10 cellular contexts compared by ENCODE assay signal in the genomic region with DNA sequence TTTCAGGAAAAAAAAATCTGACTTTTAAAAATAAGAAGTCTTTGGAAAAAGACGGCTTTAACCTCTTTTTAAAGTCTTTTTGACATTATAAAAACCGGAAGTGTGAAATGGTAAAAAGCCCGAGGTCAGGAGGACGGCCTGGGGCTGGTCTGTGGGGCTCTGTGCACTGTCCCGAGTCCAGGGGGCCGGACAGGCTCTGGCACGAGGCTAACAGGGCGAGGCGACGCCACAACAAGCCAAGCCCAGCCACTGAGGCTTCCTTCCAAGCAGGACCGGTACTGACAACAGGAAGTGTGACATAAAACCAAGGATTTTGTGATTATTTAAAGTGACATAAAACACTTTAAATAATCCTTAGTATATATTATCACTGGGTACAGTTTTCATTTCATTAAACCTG. TPM values are rescaled to one million over a fixed set of nuclear protein-coding genes. Genes with fewer than 3 reads are reported as not detected.
DNase-seq lines count a peak whose midpoint lies in the region; ATAC-seq and TF ChIP-seq lines count a peak whose summit lies in the region.
"Had no signal": no experiment of that assay in that cellular context is flagged by ENCODE, and none has a peak within 500 bp of the region (broad histone marks: within the 10 kb centered on the region; RNA-seq: fewer than 3 reads in every experiment).

No MANE protein-coding gene starts in this region.

- H3K4me3 ChIP-seq in lower lobe of right lung: no peak overlapping the region
- H3K4me3 ChIP-seq in transverse colon: no peak overlapping the region
- no peak overlapping the region for H3K4me3 ChIP-seq in vagina
- H3K4me3 ChIP-seq: thoracic aorta had no signal

- H3K27ac Mint-ChIP-seq in activated naive CD4-positive, alpha-beta T cell treated with anti-CD3 and anti-CD28 coated beads for 36 hours: peak overlapping the region; percentile 70

- no peaks in the 10 kb centered on the region for H3K9me3 Mint-ChIP-seq in activated naive CD4-positive, alpha-beta T cell treated with anti-CD3 and anti-CD28 coated beads for 36 hours
- H3K9me3 Mint-ChIP-seq: H9 had no signal

- TF ChIP-seq POLR2A in transverse colon (IDR thresholded peaks at IDR 0.05) (no peak), vagina (IDR thresholded peaks at IDR 0.05) (no peak)

- ATAC-seq in lower lobe of right lung: peak; percentile 70 to 76

- intact Hi-C loops in activated naive CD4-positive, alpha-beta T cell treated with anti-CD3 and anti-CD28 coated beads for 36 hours (cut with micrococcal nuclease): loop anchor here (5.0 kb wide), 1 partner anchor 64 kb away; a partner anchor contains a TSS
- intact Hi-C loops in lower lobe of right lung (cut with DNase I) (no loop called here), transverse colon (cut with DNase I; ENCODE audit: low total_unique reads) (no loop called here), vagina (cut with DNase I) (no loop called here)

- H3K27ac ChIP-seq in lower lobe of right lung (peak overlapping the region; percentile 85), transverse colon (peak overlapping the region; percentile 37 to 55 (median 44)), vagina (no peak overlapping the region)

- DNase-seq in activated naive CD4-positive, alpha-beta T cell treated with anti-CD3 and anti-CD28 coated beads for 36 hours: peak; percentile 25
- DNase-seq in activated naive CD4-positive, alpha-beta T cell treated with anti-CD3 and anti-CD28 coated beads, Interleukin-2, amount 50 U/mL, for 16 hours: no peak
- peak; percentile 26 to 64 for DNase-seq in dermis microvascular lymphatic vessel endothelial cell (ENCODE audit: low read depth in 2 of 2)
- DNase-seq in lower lobe of right lung: peak; percentile 78
- peak; percentile 56 for DNase-seq in transverse colon
- no peak for DNase-seq in NCI-H2081 treated with DMSO at 0.1 percent for 48 hours (lab: John Stamatoyannopoulos, UW)
- no peak for DNase-seq in LoVo (ENCODE audit: low spot score)
- no peak for DNase-seq in vagina (ENCODE audit: extremely low spot score in 2 of 2)
- DNase-seq: H9 had no signal

- peaks cover 88% of the 10 kb centered on the region for H3K36me3 ChIP-seq in lower lobe of right lung
- H3K36me3 ChIP-seq in transverse colon: peaks cover 0 to 38% (median 12%) of the 10 kb centered on the region in 4 donors
- peaks cover 3 to 53% of the 10 kb centered on the region in 2 donors for H3K36me3 ChIP-seq in vagina

- CTCF ChIA-PET in activated naive CD4-positive, alpha-beta T cell treated with anti-CD3 and anti-CD28 coated beads for 36 hours (lab: Charles Lee): no interaction called here

- H3K27me3 ChIP-seq in lower lobe of right lung (ENCODE audit: low read depth) (no peaks in the 10 kb centered on the region), transverse colon (no peaks in the 10 kb centered on the region), vagina (no peaks in the 10 kb centered on the region)

- H3K27me3 Mint-ChIP-seq in activated naive CD4-positive, alpha-beta T cell treated with anti-CD3 and anti-CD28 coated beads for 36 hours (ENCODE audit: low read depth): no peaks in the 10 kb centered on the region

- H3K4me1 ChIP-seq in lower lobe of right lung (peaks cover 48% of the 10 kb centered on the region), transverse colon (peaks cover 33 to 55% (median 44%) of the 10 kb centered on the region in 4 donors), vagina (peaks cover 68% of the 10 kb centered on the region)

- no peak for TF ChIP-seq EP300 in transverse colon (IDR thresholded peaks at IDR 0.05; ENCODE audit: low read depth)

- no peaks in the 10 kb centered on the region for H3K9me3 ChIP-seq in lower lobe of right lung
- no peaks in the 10 kb centered on the region for H3K9me3 ChIP-seq in transverse colon
- H3K9me3 ChIP-seq in vagina: no peaks in the 10 kb centered on the region
- H3K9me3 ChIP-seq: thoracic aorta had no signal

- WGBS in transverse colon (ENCODE audit: low coverage in 1 of 2), 2 donors: 14 to 32% methylated on average over 4 to 11 of the region's 11 CpGs

- H3K4me3 Mint-ChIP-seq in activated naive CD4-positive, alpha-beta T cell treated with anti-CD3 and anti-CD28 coated beads for 36 hours: no peak overlapping the region
- H3K4me3 Mint-ChIP-seq: H9 had no signal

- in situ Hi-C loops in transverse colon (cut with MboI; ENCODE audit: low pct_ligation_motif_present in 1 of 4, low pct_unique_long_range_greater_than_20kb in 1 of 4, low sequenced_read_pairs in 3 of 4): no loop called here

- peaks cover 43% of the 10 kb centered on the region for H3K4me1 Mint-ChIP-seq in activated naive CD4-positive, alpha-beta T cell treated with anti-CD3 and anti-CD28 coated beads for 36 hours (ENCODE audit: low read depth)

- peaks cover 35% of the 10 kb centered on the region for H3K36me3 Mint-ChIP-seq in activated naive CD4-positive, alpha-beta T cell treated with anti-CD3 and anti-CD28 coated beads for 36 hours (ENCODE audit: low read depth)

- TF ChIP-seq CTCF in lower lobe of right lung (IDR thresholded peaks at IDR 0.05) (no peak), transverse colon (IDR thresholded peaks at IDR 0.05) (no peak), vagina (IDR thresholded peaks at IDR 0.05) (no peak)

RNA-seq across cellular contexts. Expression of a gene that starts 39.2 kb away (rescaled TPM):
- total RNA-seq in activated naive CD4-positive, alpha-beta T cell treated with anti-CD3 and anti-CD28 coated beads for 36 hours: 10 to 100 TPM; 26.0 to 27.0 TPM
- total RNA-seq in dermis microvascular lymphatic vessel endothelial cell (16.8 and 24.5 TPM in 2 replicates), lower lobe of right lung (37.4 TPM), transverse colon (10 to 100 TPM; 43.4 to 70.5 (median 50.3) TPM), vagina (35.1 TPM)

Comparison
In these comparisons a context has a peak if more than half of its experiments do, and no peak if none do; other contexts are left out.
1. DNase-seq: peak in activated naive CD4-positive, alpha-beta T cell treated with anti-CD3 and anti-CD28 coated beads for 36 hours (single experiment), dermis microvascular lymphatic vessel endothelial cell (2 of 2), lower lobe of right lung (single experiment) and transverse colon (single experiment); none in activated naive CD4-positive, alpha-beta T cell treated with anti-CD3 and anti-CD28 coated beads, Interleukin-2, amount 50 U/mL, for 16 hours (single experiment), NCI-H2081 treated with DMSO at 0.1 percent for 48 hours (single experiment), LoVo (single experiment) and vagina (0 of 2).